ENCODE assay signal across 33 cellular contexts in genomic region chr7:159160450-159160849, GRCh38. TPM values are rescaled to one million over a fixed set of nuclear protein-coding genes. Genes with fewer than 3 reads are reported as not detected.
"Had no signal": no experiment of that assay in that cellular context is flagged by ENCODE, and none has a peak within 500 bp of the region (broad histone marks: within the 10 kb centered on the region; RNA-seq: fewer than 3 reads in every experiment).

No MANE protein-coding gene starts in this region.

- H3K4me3 ChIP-seq: adrenal gland, body of pancreas, breast epithelium had no signal

- FAIRE-seq: astrocyte, TTC549 had no signal

- H3K27me3 ChIP-seq: adrenal gland, body of pancreas, brain microvascular endothelial cell, breast epithelium had no signal

- ATAC-seq: activated CD8-positive, alpha-beta T cell treated with anti-CD3 and anti-CD28 coated beads for 36 hours; activated naive CD4-positive, alpha-beta T cell treated with anti-CD3 and anti-CD28 coated beads, Interleukin-2, amount 50 U/mL, for 72 hours; activated T-cell treated with anti-CD3 and anti-CD28 coated beads, Interleukin-2, amount 50 U/mL, for 4 hours; activated T-cell treated with anti-CD3 and anti-CD28 coated beads, Interleukin-2, amount 50 U/mL, for 72 hours; activated T-helper 17 cell treated with anti-CD3 and anti-CD28 coated beads, Interleukin-2, amount 50 U/mL, for 72 hours; body of pancreas had no signal

- H3K36me3 ChIP-seq: adrenal gland, brain microvascular endothelial cell, breast epithelium had no signal

- H3K9me3 ChIP-seq: adrenal gland, body of pancreas had no signal

- H3K4me1 ChIP-seq: adrenal gland, body of pancreas, breast epithelium had no signal

- DNase-seq: activated B cell treated with CpG ODN at 0.5 μM for 24 hours; activated CD4-positive, alpha-beta memory T cell treated with anti-CD3 and anti-CD28 coated beads for 36 hours; activated CD4-positive, alpha-beta T cell treated with anti-CD3 and anti-CD28 coated beads for 4 hours; activated CD4-positive, alpha-beta T cell treated with anti-CD3 and anti-CD28 coated beads, Interleukin-2, amount 50 U/mL, for 1 hour; activated CD4-positive, alpha-beta T cell treated with anti-CD3 and anti-CD28 coated beads, Interleukin-2, amount 50 U/mL, for 4 hours; activated CD4-positive, CD25-positive, alpha-beta regulatory T cell treated with anti-CD3 and anti-CD28 coated beads, Interleukin-2, amount 50 U/mL, for 72 hours; activated CD8-positive, alpha-beta memory T cell treated with anti-CD3 and anti-CD28 coated beads, Interleukin-2, amount 50 U/mL, for 4 hours; activated CD8-positive, alpha-beta T cell treated with anti-CD3 and anti-CD28 coated beads for 36 hours; activated effector memory CD4-positive, alpha-beta T cell treated with anti-CD3 and anti-CD28 coated beads, Interleukin-2, amount 50 U/mL, for 16 hours; activated gamma-delta T cell treated with Interleukin-2 at 50 U/mL for 16 hours; activated naive CD4-positive, alpha-beta T cell; activated naive CD4-positive, alpha-beta T cell treated with anti-CD3 and anti-CD28 coated beads for 36 hours; activated naive CD4-positive, alpha-beta T cell treated with anti-CD3 and anti-CD28 coated beads, Interleukin-2, amount 50 U/mL, for 16 hours; activated naive CD8-positive, alpha-beta T cell treated with anti-CD3 and anti-CD28 coated beads for 36 hours; activated T-cell treated with anti-CD3 and anti-CD28 coated beads for 4 hours; activated T-cell treated with anti-CD3 and anti-CD28 coated beads, Interleukin-2, amount 50 U/mL, for 1 hour; activated T-cell treated with anti-CD3 and anti-CD28 coated beads, Interleukin-2, amount 50 U/mL, for 4 hours; activated T-cell treated with anti-CD3 and anti-CD28 coated beads, Interleukin-2, amount 50 U/mL, for 72 hours; adrenal gland; amniotic stem cell; aorta; body of pancreas; brain microvascular endothelial cell; central memory CD4-positive, alpha-beta T cell; T-helper 1 cell; T-helper 2 cell; T-helper 9 cell had no signal

- H3K27ac ChIP-seq: adrenal gland, body of pancreas, brain microvascular endothelial cell, breast epithelium, VCaP had no signal

RNA-seq across cellular contexts. Expression of gene VIPR2, which starts 15.8 kb away (rescaled TPM):
- total RNA-seq: activated B cell treated with CpG ODN at 0.5 μM for 24 hours; activated naive CD8-positive, alpha-beta T cell treated with anti-CD3 and anti-CD28 coated beads for 36 hours had no signal
